Comparison of ENCODE assay signal across 8 cellular contexts in genomic region chr12:47818701-47819543, GRCh38. TPM values are rescaled to one million over a fixed set of nuclear protein-coding genes. Genes with fewer than 3 reads are reported as not detected.
DNase-seq lines count a peak whose midpoint lies in the region; ATAC-seq and TF ChIP-seq lines count a peak whose summit lies in the region.

No MANE protein-coding gene starts in this region.

- no peaks in the 10 kb centered on the region for H3K9me3 Mint-ChIP-seq in T-helper 2 cell treated with Interferon-gamma antibody and Interleukin-4, amounts not matched to agents 5 μg/mL and 100 μg/mL, for 36 hours

- H3K4me3 Mint-ChIP-seq in T-helper 2 cell treated with Interferon-gamma antibody and Interleukin-4, amounts not matched to agents 5 μg/mL and 100 μg/mL, for 36 hours: peak overlapping the region; percentile 87

- H3K27ac ChIP-seq in cingulate gyrus (ENCODE audit: low read depth, low read length): peak overlapping the region; percentile 88

- H3K27me3 Mint-ChIP-seq in T-helper 2 cell treated with Interferon-gamma antibody and Interleukin-4, amounts not matched to agents 5 μg/mL and 100 μg/mL, for 36 hours (ENCODE audit: low read depth): no peaks in the 10 kb centered on the region

- no peak for TF ChIP-seq POLR2A in lower leg skin (IDR thresholded peaks at IDR 0.05)

- peak overlapping the region; percentile 67 for H3K4me3 ChIP-seq in lower leg skin (ENCODE audit: low read depth, poor library complexity, severe bottlenecking)

- peak; percentile 34 for ATAC-seq in HG03280 (IDR thresholded peaks at IDR 0.05; ENCODE audit: unreplicated experiment)

- intact Hi-C loops in lower leg skin (cut with DNase I; ENCODE audit: low total_unique reads): no loop called here

- WGBS in lower leg skin, 2 donors: 11 to 25% methylated on average over 21 to 23 of the region's 49 CpGs

- H3K27ac Mint-ChIP-seq in T-helper 2 cell treated with Interferon-gamma antibody and Interleukin-4, amounts not matched to agents 5 μg/mL and 100 μg/mL, for 36 hours: peak overlapping the region; percentile 86

- TF ChIP-seq CTCF in lower leg skin (IDR thresholded peaks at IDR 0.05): no peak

- peak; percentile 69 for DNase-seq in NK-92 treated with Interleukin-12 subunit alpha and Interleukin-12 subunit beta, amount 100 ng/mL, for 24 hours (lab: John Stamatoyannopoulos, UW)
- no peak for DNase-seq in NK-92 (lab: John Stamatoyannopoulos, UW; ENCODE audit: unreplicated experiment)
- DNase-seq in T-helper 2 cell treated with Interferon-gamma antibody and Interleukin-4, amounts not matched to agents 5 μg/mL and 100 μg/mL, for 36 hours (ENCODE audit: low spot score): peak; percentile 64
- peak in 1 of 2 donors; percentile 95 for DNase-seq in lower leg skin (ENCODE audit: low spot score in 2 of 2)
- peak; percentile 37 for DNase-seq in stimulated activated naive CD4-positive, alpha-beta T cell treated with Interleukin-2 at 50 U/mL for 16 hours (lab: John Stamatoyannopoulos, UW)
- DNase-seq in NCI-H2081 treated with DMSO at 0.1 percent for 48 hours (lab: John Stamatoyannopoulos, UW): no peak

- peaks cover 34% of the 10 kb centered on the region for H3K36me3 Mint-ChIP-seq in T-helper 2 cell treated with Interferon-gamma antibody and Interleukin-4, amounts not matched to agents 5 μg/mL and 100 μg/mL, for 36 hours (ENCODE audit: low read depth)

- peaks cover 64% of the 10 kb centered on the region for H3K4me1 Mint-ChIP-seq in T-helper 2 cell treated with Interferon-gamma antibody and Interleukin-4, amounts not matched to agents 5 μg/mL and 100 μg/mL, for 36 hours (ENCODE audit: low read depth)

RNA-seq across cellular contexts. Expression of gene HDAC7, which starts 0.8 kb away (rescaled TPM):
- 100 to 1,000 TPM in 1 of 4 donors, 10 to 100 TPM in 3; 56.3 to 114 (median 63.5) TPM for total RNA-seq in lower leg skin

RNA-seq across cellular contexts. Expression of gene SLC48A1, which starts 45.9 kb away (rescaled TPM):
- 10 to 100 TPM; 28.2 to 51.7 (median 48.6) TPM for total RNA-seq in lower leg skin

Comparison
In these comparisons a context has a peak if more than half of its experiments do, and no peak if none do; other contexts are left out.
1. DNase-seq: peak in NK-92 treated with Interleukin-12 subunit alpha and Interleukin-12 subunit beta, amount 100 ng/mL, for 24 hours (single experiment), T-helper 2 cell treated with Interferon-gamma antibody and Interleukin-4, amounts not matched to agents 5 μg/mL and 100 μg/mL, for 36 hours (single experiment) and stimulated activated naive CD4-positive, alpha-beta T cell treated with Interleukin-2 at 50 U/mL for 16 hours (single experiment); none in NK-92 (single experiment) and NCI-H2081 treated with DMSO at 0.1 percent for 48 hours (single experiment).